In the genomic region with DNA sequence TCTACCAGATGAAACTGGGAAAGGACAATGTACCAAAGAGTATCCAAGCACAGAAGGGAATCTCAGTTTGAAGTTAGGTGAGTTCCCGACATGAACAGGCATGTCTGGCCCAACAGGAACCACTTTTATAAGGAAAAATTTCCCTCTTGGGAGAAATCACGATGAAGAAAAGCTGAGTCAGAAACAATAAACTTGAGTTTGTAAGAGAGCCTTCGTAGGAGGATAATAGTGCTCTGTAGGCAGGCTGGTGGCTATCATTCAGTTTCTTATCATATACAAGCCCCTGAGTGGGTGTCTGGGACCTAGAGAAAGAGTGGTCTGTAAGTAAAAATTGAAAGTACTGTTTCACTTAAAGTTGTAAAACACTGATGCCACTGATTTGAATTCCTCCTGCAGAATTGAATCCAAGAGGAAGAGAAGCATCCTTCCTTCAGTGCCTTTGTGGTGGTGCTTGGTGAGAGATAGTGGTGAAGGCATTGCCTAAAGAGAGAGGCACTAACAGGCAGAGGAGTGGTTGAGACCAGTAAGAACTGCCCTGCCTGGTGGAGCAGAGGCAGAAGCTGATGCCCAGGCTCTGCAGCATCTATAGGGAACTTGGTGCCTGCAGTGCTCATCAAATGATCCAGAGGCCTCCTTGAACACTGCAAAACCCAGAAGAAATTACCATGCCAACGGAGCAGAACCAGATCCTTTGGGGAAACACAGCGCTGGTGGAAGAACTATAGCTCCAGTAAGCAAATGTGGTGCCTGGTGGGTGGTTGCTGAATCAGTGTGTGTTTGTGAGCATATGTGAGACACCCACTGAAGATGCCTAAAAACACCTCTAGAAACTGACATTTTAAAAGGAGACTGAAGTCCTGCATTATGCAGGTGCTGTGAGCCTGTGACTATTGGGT, we compare ENCODE assay signal across 1 cellular context.
TF ChIP-seq lines count a peak whose summit lies in the region.

No MANE protein-coding gene starts in this region.

TF ChIP-seq in SK-N-SH treated with all-trans-retinoic acid at 6 μM for 48 hours, 23 proteins besides CTCF, POLR2A, EP300 and RAD21 (continued from another document):
- TF ChIP-seq, protein P1, sequence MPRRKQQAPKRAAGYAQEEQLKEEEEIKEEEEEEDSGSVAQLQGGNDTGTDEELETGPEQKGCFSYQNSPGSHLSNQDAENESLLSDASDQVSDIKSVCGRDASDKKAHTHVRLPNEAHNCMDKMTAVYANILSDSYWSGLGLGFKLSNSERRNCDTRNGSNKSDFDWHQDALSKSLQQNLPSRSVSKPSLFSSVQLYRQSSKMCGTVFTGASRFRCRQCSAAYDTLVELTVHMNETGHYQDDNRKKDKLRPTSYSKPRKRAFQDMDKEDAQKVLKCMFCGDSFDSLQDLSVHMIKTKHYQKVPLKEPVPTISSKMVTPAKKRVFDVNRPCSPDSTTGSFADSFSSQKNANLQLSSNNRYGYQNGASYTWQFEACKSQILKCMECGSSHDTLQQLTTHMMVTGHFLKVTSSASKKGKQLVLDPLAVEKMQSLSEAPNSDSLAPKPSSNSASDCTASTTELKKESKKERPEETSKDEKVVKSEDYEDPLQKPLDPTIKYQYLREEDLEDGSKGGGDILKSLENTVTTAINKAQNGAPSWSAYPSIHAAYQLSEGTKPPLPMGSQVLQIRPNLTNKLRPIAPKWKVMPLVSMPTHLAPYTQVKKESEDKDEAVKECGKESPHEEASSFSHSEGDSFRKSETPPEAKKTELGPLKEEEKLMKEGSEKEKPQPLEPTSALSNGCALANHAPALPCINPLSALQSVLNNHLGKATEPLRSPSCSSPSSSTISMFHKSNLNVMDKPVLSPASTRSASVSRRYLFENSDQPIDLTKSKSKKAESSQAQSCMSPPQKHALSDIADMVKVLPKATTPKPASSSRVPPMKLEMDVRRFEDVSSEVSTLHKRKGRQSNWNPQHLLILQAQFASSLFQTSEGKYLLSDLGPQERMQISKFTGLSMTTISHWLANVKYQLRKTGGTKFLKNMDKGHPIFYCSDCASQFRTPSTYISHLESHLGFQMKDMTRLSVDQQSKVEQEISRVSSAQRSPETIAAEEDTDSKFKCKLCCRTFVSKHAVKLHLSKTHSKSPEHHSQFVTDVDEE (CRISPR knock-in tag; IDR thresholded peaks at IDR 0.05) = no peak
- TF ChIP-seq ZNF565 (CRISPR knock-in tag; conservative IDR thresholded peaks at IDR 0.05; ENCODE audit: low read depth) = no peak
- no peak for TF ChIP-seq RARB (CRISPR knock-in tag; IDR thresholded peaks at IDR 0.05)
- TF ChIP-seq GLIS3 (CRISPR knock-in tag; IDR thresholded peaks at IDR 0.05) = no peak
- TF ChIP-seq ZFP30 (CRISPR knock-in tag; IDR thresholded peaks at IDR 0.05) = no peak
- TF ChIP-seq ZC3H10 (CRISPR knock-in tag; IDR thresholded peaks at IDR 0.05) = no peak
- TF ChIP-seq, protein P2, sequence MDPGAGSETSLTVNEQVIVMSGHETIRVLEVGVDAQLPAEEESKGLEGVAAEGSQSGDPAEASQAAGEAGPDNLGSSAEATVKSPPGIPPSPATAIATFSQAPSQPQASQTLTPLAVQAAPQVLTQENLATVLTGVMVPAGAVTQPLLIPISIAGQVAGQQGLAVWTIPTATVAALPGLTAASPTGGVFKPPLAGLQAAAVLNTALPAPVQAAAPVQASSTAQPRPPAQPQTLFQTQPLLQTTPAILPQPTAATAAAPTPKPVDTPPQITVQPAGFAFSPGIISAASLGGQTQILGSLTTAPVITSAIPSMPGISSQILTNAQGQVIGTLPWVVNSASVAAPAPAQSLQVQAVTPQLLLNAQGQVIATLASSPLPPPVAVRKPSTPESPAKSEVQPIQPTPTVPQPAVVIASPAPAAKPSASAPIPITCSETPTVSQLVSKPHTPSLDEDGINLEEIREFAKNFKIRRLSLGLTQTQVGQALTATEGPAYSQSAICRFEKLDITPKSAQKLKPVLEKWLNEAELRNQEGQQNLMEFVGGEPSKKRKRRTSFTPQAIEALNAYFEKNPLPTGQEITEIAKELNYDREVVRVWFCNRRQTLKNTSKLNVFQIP (CRISPR knock-in tag; IDR thresholded peaks at IDR 0.05; ENCODE audit: borderline replicate concordance, low read depth) = no peak
